2 cellular contexts compared by ENCODE assay signal in genomic region chr5:154002093-154002492, GRCh38.
TF ChIP-seq lines count a peak whose summit lies in the region.

No MANE protein-coding gene starts in this region.

TF ChIP-seq in liver, 16 proteins besides CTCF, POLR2A, EP300 and RAD21:
- TF ChIP-seq SP1 (IDR thresholded peaks at IDR 0.05) (peak; percentile 25), NR2F2 (IDR thresholded peaks at IDR 0.05) (peak; percentile 25), ATF3 (IDR thresholded peaks at IDR 0.05) (no peak), ZBTB33 (IDR thresholded peaks at IDR 0.05) (no peak), EGR1 (IDR thresholded peaks at IDR 0.05; ENCODE audit: low read depth in 2 of 2) (no peak), GABPA (IDR thresholded peaks at IDR 0.05 in 1 of 2, conservative IDR thresholded peaks at IDR 0.05 in 1 of 2) (peak; percentile 32 to 34)

TF ChIP-seq in HepG2, 621 proteins besides CTCF, POLR2A, EP300 and RAD21:
- TF ChIP-seq MAF1 (CRISPR knock-in tag; IDR thresholded peaks at IDR 0.05; ENCODE audit: borderline replicate concordance), result no peak
- TF ChIP-seq IRF1 (CRISPR knock-in tag; IDR thresholded peaks at IDR 0.05; ENCODE audit: low read depth), result no peak
- no peak for TF ChIP-seq ZBTB42 (CRISPR knock-in tag; IDR thresholded peaks at IDR 0.05)
- no peak for TF ChIP-seq ZNF816 (CRISPR knock-in tag; IDR thresholded peaks at IDR 0.05; ENCODE audit: borderline replicate concordance)
- TF ChIP-seq ZNF878 (CRISPR knock-in tag; IDR thresholded peaks at IDR 0.05), result no peak
- TF ChIP-seq HMG20A (CRISPR knock-in tag; IDR thresholded peaks at IDR 0.05; ENCODE audit: borderline replicate concordance), result no peak
- no peak for TF ChIP-seq MIXL1 (CRISPR knock-in tag; IDR thresholded peaks at IDR 0.05)
- no peak for TF ChIP-seq MTERF4 (CRISPR knock-in tag; IDR thresholded peaks at IDR 0.05)
- no peak for TF ChIP-seq CENPT (CRISPR knock-in tag; IDR thresholded peaks at IDR 0.05; ENCODE audit: low read depth)
- no peak for TF ChIP-seq ZNF841 (CRISPR knock-in tag; IDR thresholded peaks at IDR 0.05; ENCODE audit: borderline replicate concordance)
- no peak for TF ChIP-seq ZNF550 (CRISPR knock-in tag; IDR thresholded peaks at IDR 0.05; ENCODE audit: borderline replicate concordance)
- no peak for TF ChIP-seq HDAC1 (CRISPR knock-in tag; IDR thresholded peaks at IDR 0.05)
- no peak for TF ChIP-seq ZNF138 (CRISPR knock-in tag; IDR thresholded peaks at IDR 0.05; ENCODE audit: low read depth)
- no peak for TF ChIP-seq ZNF12 (CRISPR knock-in tag; IDR thresholded peaks at IDR 0.05)
- no peak for TF ChIP-seq PAF1 (CRISPR knock-in tag; IDR thresholded peaks at IDR 0.05)
- TF ChIP-seq EEA1 (CRISPR knock-in tag; IDR thresholded peaks at IDR 0.05; ENCODE audit: borderline replicate concordance), result no peak
- no peak for TF ChIP-seq UBTF (CRISPR knock-in tag; IDR thresholded peaks at IDR 0.05)
